Comparison of ENCODE assay signal across 1 cellular context in genomic region chr5:347712-348284, GRCh38.
TF ChIP-seq lines count a peak whose summit lies in the region.

No MANE protein-coding gene starts in this region.

TF ChIP-seq in HEK293, 187 proteins besides CTCF, POLR2A, EP300 and RAD21 (continued from another document):
- TF ChIP-seq, protein P1, sequence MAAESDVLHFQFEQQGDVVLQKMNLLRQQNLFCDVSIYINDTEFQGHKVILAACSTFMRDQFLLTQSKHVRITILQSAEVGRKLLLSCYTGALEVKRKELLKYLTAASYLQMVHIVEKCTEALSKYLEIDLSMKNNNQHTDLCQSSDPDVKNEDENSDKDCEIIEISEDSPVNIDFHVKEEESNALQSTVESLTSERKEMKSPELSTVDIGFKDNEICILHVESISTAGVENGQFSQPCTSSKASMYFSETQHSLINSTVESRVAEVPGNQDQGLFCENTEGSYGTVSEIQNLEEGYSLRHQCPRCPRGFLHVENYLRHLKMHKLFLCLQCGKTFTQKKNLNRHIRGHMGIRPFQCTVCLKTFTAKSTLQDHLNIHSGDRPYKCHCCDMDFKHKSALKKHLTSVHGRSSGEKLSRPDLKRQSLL (tag by site-specific recombination; IDR thresholded peaks at IDR 0.05): no peak
- no peak for TF ChIP-seq ZNF830 (tag by site-specific recombination; IDR thresholded peaks at IDR 0.05; ENCODE audit: low read depth)
- no peak for TF ChIP-seq ZNF560 (tag by site-specific recombination; IDR thresholded peaks at IDR 0.05; ENCODE audit: borderline replicate concordance)
